In genomic region chr15:63050737-63051700, GRCh38 we compare ENCODE assay signal across 9 cellular contexts. TPM values are rescaled to one million over a fixed set of nuclear protein-coding genes. Genes with fewer than 3 reads are reported as not detected.
DNase-seq lines count a peak whose midpoint lies in the region; ATAC-seq and TF ChIP-seq lines count a peak whose summit lies in the region.
"Had no signal": no experiment of that assay in that cellular context is flagged by ENCODE, and none has a peak within 500 bp of the region (broad histone marks: within the 10 kb centered on the region; RNA-seq: fewer than 3 reads in every experiment).

No MANE protein-coding gene starts in this region.

- in situ Hi-C loops in brain microvascular endothelial cell (cut with HindIII; ENCODE audit: low pct_ligation_motif_present, low sequenced_read_pairs) = no loop called here

- peak; percentile 62 for ATAC-seq in mucosa of descending colon
- ATAC-seq in HG03139 (IDR thresholded peaks at IDR 0.05; ENCODE audit: unreplicated experiment) = no peak
- ATAC-seq in GM18868 (IDR thresholded peaks at IDR 0.05; ENCODE audit: unreplicated experiment) = no peak

- H3K9me3 ChIP-seq in BE2C (no peaks in the 10 kb centered on the region), mucosa of descending colon (no peaks in the 10 kb centered on the region)

- TF ChIP-seq CTCF in BE2C (IDR thresholded peaks at IDR 0.05; ENCODE audit: low read depth, low read length) (no peak), brain microvascular endothelial cell (IDR thresholded peaks at IDR 0.05; ENCODE audit: low read depth, low read length, missing control alignments) (no peak), mucosa of descending colon (IDR thresholded peaks at IDR 0.05) (no peak)

- H3K4me1 ChIP-seq in BE2C (peaks cover 62% of the 10 kb centered on the region), mucosa of descending colon (ENCODE audit: low read depth) (peaks cover 70% of the 10 kb centered on the region)

- H3K36me3 ChIP-seq in BE2C = peaks cover 4% of the 10 kb centered on the region; the same call in 1 of the 2 replicates
- peaks cover 82% of the 10 kb centered on the region for H3K36me3 ChIP-seq in brain microvascular endothelial cell (replicated peaks)
- no peaks in the 10 kb centered on the region for H3K36me3 ChIP-seq in mucosa of descending colon (ENCODE audit: low read depth)

- intact Hi-C loops in mucosa of descending colon (cut with DNase I, micrococcal nuclease) = no loop called here

- H3K4me3 ChIP-seq in BE2C (ENCODE audit: low read depth, low read length) (peak overlapping the region; percentile 36), brain microvascular endothelial cell (ENCODE audit: low read depth, low read length) (peak overlapping the region; percentile 3), mucosa of descending colon (no peak overlapping the region)
- H3K4me3 ChIP-seq: skin epidermis had no signal

- peak overlapping the region; percentile 75 for H3K27ac ChIP-seq in brain microvascular endothelial cell

- DNase-seq in BE2C (peak; percentile 38), NCI-H1105 treated with DMSO at 0.1 percent for 48 hours (lab: John Stamatoyannopoulos, UW) (peak; percentile 57), brain microvascular endothelial cell (peak; percentile 28), mucosa of descending colon (peak in 1 of 3 donors; percentile 80), GDM1 (lab: John Stamatoyannopoulos, UW) (no peak), NOMO-1 treated with dmso at 0.1 percent for 144 hours (lab: John Stamatoyannopoulos, UW; ENCODE audit: unreplicated experiment) (no peak)

- H3K27me3 ChIP-seq in BE2C (no peaks in the 10 kb centered on the region), brain microvascular endothelial cell (replicated peaks) (no peaks in the 10 kb centered on the region)

RNA-seq across cellular contexts. Expression of gene TPM1, which starts 8.5 kb away (rescaled TPM):
- 148 TPM for polyA plus RNA-seq in BE2C (2012; ENCODE audit: insufficient read depth, insufficient read length, low read depth)
- 1,000 to 10,000 TPM in 1 of 3 donors, 100 to 1,000 TPM in 2; 613 to 1,704 (median 696) TPM for total RNA-seq in mucosa of descending colon

Comparison
In these comparisons a context has a peak if more than half of its experiments do, and no peak if none do; other contexts are left out.
1. DNase-seq: peak in BE2C (single experiment), NCI-H1105 treated with DMSO at 0.1 percent for 48 hours (single experiment) and brain microvascular endothelial cell (single experiment); none in GDM1 (single experiment) and NOMO-1 treated with dmso at 0.1 percent for 144 hours (single experiment).